In genomic region chr5:177134653-177135225, GRCh38 we compare ENCODE assay signal across 8 cellular contexts. TPM values are rescaled to one million over a fixed set of nuclear protein-coding genes. Genes with fewer than 3 reads are reported as not detected.
A peak's percentile ranks its signal among the peaks of the same experiment; 100 is the strongest.
DNase-seq lines count a peak whose midpoint lies in the region; ATAC-seq and TF ChIP-seq lines count a peak whose summit lies in the region.

No MANE protein-coding gene starts in this region.

- H3K9me3 ChIP-seq in WERI-Rb-1 (ENCODE audit: severe bottlenecking) (no peaks in the 10 kb centered on the region), iPS DF 6.9 (ENCODE audit: control insufficient read depth, insufficient read depth, low read length) (no peaks in the 10 kb centered on the region), stomach (no peaks in the 10 kb centered on the region)

- TF ChIP-seq EP300 in stomach (IDR thresholded peaks at IDR 0.05) = no peak

- H3K27ac Mint-ChIP-seq in activated CD4-positive, alpha-beta T cell treated with anti-CD3 and anti-CD28 coated beads, Interleukin-2, amount 10 ng/mL, durations not matched to agents 24 days and 14 days = peak overlapping the region; percentile 92

- no peaks in the 10 kb centered on the region for H3K27me3 Mint-ChIP-seq in activated CD4-positive, alpha-beta T cell treated with anti-CD3 and anti-CD28 coated beads, Interleukin-2, amount 10 ng/mL, durations not matched to agents 24 days and 14 days

- no peaks in the 10 kb centered on the region for H3K9me3 Mint-ChIP-seq in activated CD4-positive, alpha-beta T cell treated with anti-CD3 and anti-CD28 coated beads, Interleukin-2, amount 10 ng/mL, durations not matched to agents 24 days and 14 days

- intact Hi-C loops in activated CD4-positive, alpha-beta T cell treated with anti-CD3 and anti-CD28 coated beads, Interleukin-2, amount 10 ng/mL, durations not matched to agents 24 days and 14 days (cut with micrococcal nuclease) = loop anchor here (1.0 to 5.0 kb wide), 5 partner anchors 20 to 598 kb away; partner anchors contain the start of genes DDX41, PDLIM7, PRELID1 and RAB24
- intact Hi-C loops in stomach (cut with DNase I; ENCODE audit: low total_unique reads) = no loop called here

- H3K36me3 ChIP-seq in WERI-Rb-1 = peaks cover 23% of the 10 kb centered on the region
- peaks cover 4% of the 10 kb centered on the region; the same call in 1 of the 2 replicates for H3K36me3 ChIP-seq in iPS DF 6.9 (ENCODE audit: control insufficient read depth, insufficient read depth, low read length)
- H3K36me3 ChIP-seq in stomach = peaks cover 13 to 40% (median 26%) of the 10 kb centered on the region in 4 donors

- H3K4me1 ChIP-seq in iPS DF 6.9 (ENCODE audit: control insufficient read depth, insufficient read depth, low read length) = peaks cover 3% of the 10 kb centered on the region
- peaks cover 55 to 63% (median 57%) of the 10 kb centered on the region in 4 donors for H3K4me1 ChIP-seq in stomach

- ATAC-seq in GM21423 (IDR thresholded peaks at IDR 0.05; ENCODE audit: unreplicated experiment) = no peak
- ATAC-seq in GM19328 (IDR thresholded peaks at IDR 0.05; ENCODE audit: unreplicated experiment) = no peak

- no peak for TF ChIP-seq CTCF in WERI-Rb-1 (IDR thresholded peaks at IDR 0.05; ENCODE audit: low read depth, low read length)
- no peak for TF ChIP-seq CTCF in stomach (IDR thresholded peaks at IDR 0.05)

- H3K36me3 Mint-ChIP-seq in activated CD4-positive, alpha-beta T cell treated with anti-CD3 and anti-CD28 coated beads, Interleukin-2, amount 10 ng/mL, durations not matched to agents 24 days and 14 days (ENCODE audit: low read depth) = peaks cover 35% of the 10 kb centered on the region

- H3K4me3 ChIP-seq in WERI-Rb-1 (ENCODE audit: low read depth, low read length) = peak overlapping the region; percentile 67
- H3K4me3 ChIP-seq in iPS DF 6.9 (ENCODE audit: low read length) = peak overlapping the region; percentile 89
- H3K4me3 ChIP-seq in stomach = peak overlapping the region; percentile 57 to 88 (median 80)

- H3K27ac ChIP-seq in WERI-Rb-1 = peak overlapping the region; percentile 79
- no peak overlapping the region for H3K27ac ChIP-seq in iPS DF 6.9 (ENCODE audit: low read length)
- peak overlapping the region; percentile 86 to 94 (median 89) for H3K27ac ChIP-seq in stomach

- peak overlapping the region; percentile 95 for H3K4me3 Mint-ChIP-seq in activated CD4-positive, alpha-beta T cell treated with anti-CD3 and anti-CD28 coated beads, Interleukin-2, amount 10 ng/mL, durations not matched to agents 24 days and 14 days

- peaks cover 34% of the 10 kb centered on the region for H3K4me1 Mint-ChIP-seq in activated CD4-positive, alpha-beta T cell treated with anti-CD3 and anti-CD28 coated beads, Interleukin-2, amount 10 ng/mL, durations not matched to agents 24 days and 14 days

- TF ChIP-seq POLR2A in stomach (IDR thresholded peaks at IDR 0.05) = no peak

- no CpG with 5 or more reads among the region's 13 CpGs for WGBS in iPS DF 6.9 (ENCODE audit: insufficient coverage, insufficient read length)
- 13 to 15% (median 13%) methylated on average over 13 of the region's 13 CpGs for WGBS in stomach, 5 donors

- H3K27me3 ChIP-seq in WERI-Rb-1 (ENCODE audit: insufficient read depth, low read depth, severe bottlenecking) = no peaks in the 10 kb centered on the region
- no peaks in the 10 kb centered on the region for H3K27me3 ChIP-seq in iPS DF 6.9 (ENCODE audit: control insufficient read depth, insufficient read depth, low read length)
- H3K27me3 ChIP-seq in stomach = no peaks in the 10 kb centered on the region

- DNase-seq in activated CD4-positive, alpha-beta T cell treated with anti-CD3 and anti-CD28 coated beads, Interleukin-2, amount 10 ng/mL, durations not matched to agents 24 days and 14 days = peak; percentile 64
- DNase-seq in activated CD4-positive, alpha-beta T cell treated with anti-CD3 and anti-CD28 coated beads, Interleukin-2, amount 50 U/mL, for 4 hours = no peak
- DNase-seq in WERI-Rb-1 (no peak), iPS DF 6.9 (ENCODE audit: low read depth, low spot score) (no peak), stomach (no peak), medulla oblongata (ENCODE audit: extremely low spot score) (no peak)

RNA-seq across cellular contexts. Expression of gene NSD1, which starts 1.2 kb away (rescaled TPM):
- 103 and 108 TPM in 2 replicates for total RNA-seq in activated CD4-positive, alpha-beta T cell treated with anti-CD3 and anti-CD28 coated beads, Interleukin-2, amount 10 ng/mL, durations not matched to agents 24 days and 14 days
- 10 to 100 TPM; 17.5 to 69.9 (median 40.0) TPM for total RNA-seq in stomach
- 1 to 10 TPM; 5.1 to 6.9 (median 5.9) TPM for polyA plus RNA-seq in stomach

RNA-seq across cellular contexts. Expression of gene FGFR4, which starts 48.0 kb away (rescaled TPM):
- 1.6 and 2.4 TPM in 2 replicates for total RNA-seq in activated CD4-positive, alpha-beta T cell treated with anti-CD3 and anti-CD28 coated beads, Interleukin-2, amount 10 ng/mL, durations not matched to agents 24 days and 14 days
- total RNA-seq in stomach = 100 to 1,000 TPM in 1 of 5 donors, 10 to 100 TPM in 3, 1 to 10 TPM in 1; 4.1 to 145 (median 11.0) TPM
- polyA plus RNA-seq in stomach = 10 to 100 TPM in 2 of 3 donors, 1 to 10 TPM in 1; 5.2 to 17.0 (median 15.9) TPM
